ENCODE assay signal across 9 cellular contexts in genomic region chr2:218582085-218582484, GRCh38. TPM values are rescaled to one million over a fixed set of nuclear protein-coding genes. Genes with fewer than 3 reads are reported as not detected.
DNase-seq lines count a peak whose midpoint lies in the region; ATAC-seq and TF ChIP-seq lines count a peak whose summit lies in the region.
"Had no signal": no experiment of that assay in that cellular context is flagged by ENCODE, and none has a peak within 500 bp of the region (broad histone marks: within the 10 kb centered on the region; RNA-seq: fewer than 3 reads in every experiment).

No MANE protein-coding gene starts in this region.

- TF ChIP-seq CTCF in choroid plexus epithelial cell (conservative IDR thresholded peaks at IDR 0.05; ENCODE audit: low read depth, low read length) (no peak), heart left ventricle (IDR thresholded peaks at IDR 0.05) (no peak), coronary artery (IDR thresholded peaks at IDR 0.05) (no peak)

- POLR2A ChIA-PET in HEK293T (lab: Yijun Ruan, JAX), result no interaction called here

- 87 to 97% (median 95%) methylated on average over 7 of the region's 7 CpGs for WGBS in heart left ventricle, 4 donors

- no peaks in the 10 kb centered on the region for H3K9me3 ChIP-seq in heart left ventricle

- peaks cover 0 to 22% (median 7%) of the 10 kb centered on the region in 12 donors for H3K4me1 ChIP-seq in heart left ventricle

- TF ChIP-seq POLR2A in heart left ventricle (IDR thresholded peaks at IDR 0.05), result no peak

- H3K4me3 ChIP-seq in choroid plexus epithelial cell (ENCODE audit: low read depth, low read length) (no peak overlapping the region), heart left ventricle (no peak overlapping the region), coronary artery (no peak overlapping the region)

- peak; percentile 24 for DNase-seq in AG08396 (ENCODE audit: low spot score)
- DNase-seq in M059J (ENCODE audit: low read depth), result peak; percentile 69
- peak; percentile 59 for DNase-seq in choroid plexus epithelial cell (ENCODE audit: low read depth)
- no peak for DNase-seq in heart left ventricle
- no peak for DNase-seq in coronary artery (ENCODE audit: low spot score)
- no peak for DNase-seq in HEK293T (ENCODE audit: extremely low spot score)
- DNase-seq: stimulated activated CD8-positive, alpha-beta memory T cell treated with anti-CD3 and anti-CD28 coated beads, Interleukin-4, amount 100 ng/mL, for 48 hours had no signal

- no peak overlapping the region for H3K27ac ChIP-seq in heart left ventricle
- H3K27ac ChIP-seq in coronary artery, result no peak overlapping the region

- CTCF ChIA-PET in HEK293T (lab: Yijun Ruan, JAX), result no interaction called here

- ATAC-seq in GM21390 (IDR thresholded peaks at IDR 0.05; ENCODE audit: unreplicated experiment) (peak; percentile 69), heart left ventricle (no peak), HG02973 (IDR thresholded peaks at IDR 0.05; ENCODE audit: unreplicated experiment) (no peak)

- peaks cover 0 to 79% (median 68%) of the 10 kb centered on the region in 9 donors for H3K36me3 ChIP-seq in heart left ventricle

- no peaks in the 10 kb centered on the region for H3K27me3 ChIP-seq in heart left ventricle

- intact Hi-C loops in heart left ventricle (cut with DNase I), result no loop called here

TF ChIP-seq in HEK293T, 16 proteins besides CTCF, POLR2A, EP300 and RAD21:
- TF ChIP-seq FOXK2 (IDR thresholded peaks at IDR 0.05) (no peak), ZNF384 (IDR thresholded peaks at IDR 0.05) (no peak), HDGF (IDR thresholded peaks at IDR 0.05; ENCODE audit: borderline replicate concordance) (no peak), TARDBP (IDR thresholded peaks at IDR 0.05) (no peak), LEF1 (IDR thresholded peaks at IDR 0.05; ENCODE audit: borderline replicate concordance) (no peak), PKNOX1 (IDR thresholded peaks at IDR 0.05) (no peak), SP1 (IDR thresholded peaks at IDR 0.05) (no peak), NFRKB (IDR thresholded peaks at IDR 0.05) (no peak), ELF4 (IDR thresholded peaks at IDR 0.05) (no peak), BHLHE40 (IDR thresholded peaks at IDR 0.05; ENCODE audit: borderline replicate concordance) (no peak), ARNT (IDR thresholded peaks at IDR 0.05) (no peak), FOXM1 (IDR thresholded peaks at IDR 0.05; ENCODE audit: borderline replicate concordance) (no peak), FOXA1 (IDR thresholded peaks at IDR 0.05) (no peak), CTBP1 (IDR thresholded peaks at IDR 0.05; ENCODE audit: borderline replicate concordance) (no peak), L3MBTL2 (conservative IDR thresholded peaks at IDR 0.05) (no peak)

RNA-seq across cellular contexts. Expression of gene CNOT9, which starts 13.4 kb away (rescaled TPM):
- total RNA-seq in M059J (2014; rRNA removed; shearing (Covaris generic)), result 131 and 138 TPM in 2 replicates
- total RNA-seq in heart left ventricle, result 10 to 100 TPM; 19.4 to 34.8 (median 23.1) TPM
- 10 to 100 TPM; 12.2 to 23.3 TPM for polyA plus RNA-seq in heart left ventricle

RNA-seq across cellular contexts. Expression of gene USP37, which starts 13.9 kb away (rescaled TPM):
- total RNA-seq in M059J (2014; rRNA removed; shearing (Covaris generic)), result 15.9 and 30.9 TPM in 2 replicates
- 10 to 100 TPM in 1 of 9 donors, 1 to 10 TPM in 8; 5.2 to 10.3 (median 7.8) TPM for total RNA-seq in heart left ventricle
- 1 to 10 TPM; 1.8 to 4.1 TPM for polyA plus RNA-seq in heart left ventricle

RNA-seq across cellular contexts. Expression of gene PLCD4, which starts 25.6 kb away (rescaled TPM):
- 0.34 and 0.39 TPM in 2 replicates for total RNA-seq in M059J (2014; rRNA removed; shearing (Covaris generic))
- total RNA-seq in heart left ventricle, result 1 to 10 TPM in 4 of 9 donors, under 1 TPM in 5; 0.14 to 1.9 (median 0.67) TPM
- under 1 TPM; 0.11 to 0.34 TPM for polyA plus RNA-seq in heart left ventricle

Comparison
In these comparisons a context has a peak if more than half of its experiments do, and no peak if none do; other contexts are left out.
1. DNase-seq: peak in AG08396 (single experiment), M059J (single experiment) and choroid plexus epithelial cell (single experiment); none in heart left ventricle (0 of 5), coronary artery (single experiment) and HEK293T (single experiment).